ENCODE assay signal across 1 cellular context in genomic region chr15:90036343-90036742, GRCh38.
TF ChIP-seq lines count a peak whose summit lies in the region.

No MANE protein-coding gene starts in this region.

TF ChIP-seq in GM12878, 131 proteins besides CTCF, POLR2A, EP300 and RAD21 (continued from another document):
- TF ChIP-seq YBX1 (IDR thresholded peaks at IDR 0.05): no peak
- TF ChIP-seq USF2 (IDR thresholded peaks at IDR 0.05; ENCODE audit: borderline replicate concordance, low read depth, low read length): no peak
- no peak for TF ChIP-seq PAX8 (IDR thresholded peaks at IDR 0.05)
- no peak for TF ChIP-seq MTA2 (IDR thresholded peaks at IDR 0.05; ENCODE audit: low read depth)
- TF ChIP-seq ZNF384 (IDR thresholded peaks at IDR 0.05; ENCODE audit: borderline replicate concordance, low read depth, low read length): no peak
- TF ChIP-seq POU2F2 (IDR thresholded peaks at IDR 0.05; ENCODE audit: borderline replicate concordance, low read depth, low read length): no peak
- no peak for TF ChIP-seq CBFB (IDR thresholded peaks at IDR 0.05; ENCODE audit: low read depth)
- TF ChIP-seq GATAD2B (conservative IDR thresholded peaks at IDR 0.05; ENCODE audit: low read depth): no peak
